In genomic region chr5:139306197-139306596, GRCh38 we compare ENCODE assay signal across 1 cellular context.
TF ChIP-seq lines count a peak whose summit lies in the region.

No MANE protein-coding gene starts in this region.

TF ChIP-seq in GM12878, 131 proteins besides CTCF, POLR2A, EP300 and RAD21:
- no peak for TF ChIP-seq CUX1 (IDR thresholded peaks at IDR 0.05; ENCODE audit: insufficient replicate concordance, low read depth, low read length)
